Comparison of ENCODE assay signal across 8 cellular contexts in the genomic region with DNA sequence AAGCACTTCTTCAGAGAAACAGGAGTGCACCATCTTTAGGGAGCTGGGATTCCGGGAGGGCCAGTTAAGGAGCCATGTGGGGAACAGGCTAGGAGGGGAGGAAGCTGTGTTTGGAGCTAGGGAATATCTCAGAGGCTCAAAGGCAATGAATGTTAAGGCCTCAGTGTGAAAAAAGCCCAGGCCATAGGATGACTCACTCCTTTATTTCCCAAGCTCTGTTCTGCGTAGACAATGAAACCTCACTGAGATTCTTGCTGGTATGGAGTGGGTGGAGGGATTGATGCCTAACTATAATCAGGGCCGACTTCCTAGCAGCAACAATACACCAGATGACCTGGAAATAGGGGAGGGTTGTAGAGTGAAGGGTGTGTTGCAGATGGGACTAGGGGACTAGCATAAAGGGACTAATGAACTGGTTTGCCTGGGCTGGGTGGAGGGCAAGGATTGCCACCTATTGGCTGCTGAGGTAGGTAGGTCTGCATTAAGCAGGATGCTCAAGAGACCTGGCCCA. TPM values are rescaled to one million over a fixed set of nuclear protein-coding genes. Genes with fewer than 3 reads are reported as not detected.
DNase-seq lines count a peak whose midpoint lies in the region; ATAC-seq and TF ChIP-seq lines count a peak whose summit lies in the region.

No MANE protein-coding gene starts in this region.

- H3K9me3 ChIP-seq in psoas muscle = no peaks in the 10 kb centered on the region

- H3K27ac Mint-ChIP-seq in activated T-cell treated with anti-CD3 and anti-CD28 coated beads, Interleukin-2, amount 50 U/mL, for 24 hours = peak overlapping the region; percentile 79
- H3K27ac Mint-ChIP-seq in stimulated activated naive CD8-positive, alpha-beta T cell treated with anti-CD3 and anti-CD28 coated beads, Interleukin-15, amount 100 ng/mL, for 72 hours = no peak overlapping the region

- H3K4me3 ChIP-seq in psoas muscle = no peak overlapping the region

- no peaks in the 10 kb centered on the region for H3K36me3 ChIP-seq in psoas muscle (ENCODE audit: insufficient read depth in 1 of 2, low read depth in 1 of 2)

- H3K4me1 Mint-ChIP-seq in activated T-cell treated with anti-CD3 and anti-CD28 coated beads, Interleukin-2, amount 50 U/mL, for 24 hours (ENCODE audit: low read depth) = peaks cover 48% of the 10 kb centered on the region
- H3K4me1 Mint-ChIP-seq in stimulated activated naive CD8-positive, alpha-beta T cell treated with anti-CD3 and anti-CD28 coated beads, Interleukin-15, amount 100 ng/mL, for 72 hours = peaks cover 51% of the 10 kb centered on the region

- peaks cover 26% of the 10 kb centered on the region for H3K36me3 Mint-ChIP-seq in activated T-cell treated with anti-CD3 and anti-CD28 coated beads, Interleukin-2, amount 50 U/mL, for 24 hours (ENCODE audit: low read depth)

- ATAC-seq in foreskin keratinocyte (peak; percentile 61), psoas muscle (no peak), GM19452 (IDR thresholded peaks at IDR 0.05; ENCODE audit: unreplicated experiment) (no peak)
- peak; percentile 17 for ATAC-seq in stimulated activated naive CD8-positive, alpha-beta T cell treated with anti-CD3 and anti-CD28 coated beads, Interleukin-15, amount 100 ng/mL, for 72 hours

- no peaks in the 10 kb centered on the region for H3K27me3 ChIP-seq in foreskin keratinocyte
- peaks cover 0 to 4% (median 0%) of the 10 kb centered on the region in 3 donors for H3K27me3 ChIP-seq in psoas muscle (ENCODE audit: insufficient read depth in 3 of 3, low read length in 2 of 3)

- H3K4me1 ChIP-seq in foreskin keratinocyte (peaks cover 6% of the 10 kb centered on the region), psoas muscle (peaks cover 11% of the 10 kb centered on the region)

- intact Hi-C loops in psoas muscle (cut with DNase I) = loop anchor here (5.0 kb wide), 1 partner anchor 70 kb away; a partner anchor contains a TSS

- H3K27ac ChIP-seq in foreskin keratinocyte (no peak overlapping the region), psoas muscle (no peak overlapping the region)

- DNase-seq in activated T-cell treated with anti-CD3 and anti-CD28 coated beads, Interleukin-2, amount 50 U/mL, for 24 hours = no peak
- DNase-seq in activated T-cell treated with anti-CD3 and anti-CD28 coated beads for 4 hours (no peak), SK-MEL-5 (ENCODE audit: low read depth, low spot score) (peak; percentile 61), foreskin keratinocyte (peak; percentile 54 to 73), psoas muscle (no peak), occipital lobe (lab: John Stamatoyannopoulos, UW) (no peak)
- no peak for DNase-seq in stimulated activated naive CD8-positive, alpha-beta T cell treated with anti-CD3 and anti-CD28 coated beads, Interleukin-15, amount 100 ng/mL, for 72 hours

- H3K9me3 Mint-ChIP-seq in activated T-cell treated with anti-CD3 and anti-CD28 coated beads, Interleukin-2, amount 50 U/mL, for 24 hours = no peaks in the 10 kb centered on the region
- no peaks in the 10 kb centered on the region for H3K9me3 Mint-ChIP-seq in stimulated activated naive CD8-positive, alpha-beta T cell treated with anti-CD3 and anti-CD28 coated beads, Interleukin-15, amount 100 ng/mL, for 72 hours

- in situ Hi-C loops in SK-MEL-5 (cut with HindIII; ENCODE audit: low pct_unique_long_range_greater_than_20kb, low sequenced_read_pairs) = no loop called here

- H3K27me3 Mint-ChIP-seq in activated T-cell treated with anti-CD3 and anti-CD28 coated beads, Interleukin-2, amount 50 U/mL, for 24 hours = no peaks in the 10 kb centered on the region
- no peaks in the 10 kb centered on the region for H3K27me3 Mint-ChIP-seq in stimulated activated naive CD8-positive, alpha-beta T cell treated with anti-CD3 and anti-CD28 coated beads, Interleukin-15, amount 100 ng/mL, for 72 hours

- TF ChIP-seq CTCF in foreskin keratinocyte (conservative IDR thresholded peaks at IDR 0.05) (peak; percentile 15), psoas muscle (IDR thresholded peaks at IDR 0.05) (no peak)

- no peak overlapping the region for H3K4me3 Mint-ChIP-seq in activated T-cell treated with anti-CD3 and anti-CD28 coated beads, Interleukin-2, amount 50 U/mL, for 24 hours
- no peak overlapping the region for H3K4me3 Mint-ChIP-seq in stimulated activated naive CD8-positive, alpha-beta T cell treated with anti-CD3 and anti-CD28 coated beads, Interleukin-15, amount 100 ng/mL, for 72 hours

- whole genome bisulfite sequencing in psoas muscle, 3 donors = 65 to 77% (median 72%) methylated on average over 3 of the region's 3 CpGs

RNA-seq across cellular contexts. Expression of a gene that starts 2.1 kb away (rescaled TPM):
- 0.11 and 0.18 TPM in 2 replicates for total RNA-seq in SK-MEL-5 (2014; rRNA removed; shearing (Covaris generic))
- polyA plus RNA-seq in SK-MEL-5 (2015; cell fraction: cytosol; rRNA removed) = 0.08 and 0.09 TPM in 2 replicates
- polyA plus RNA-seq in SK-MEL-5 (2015; cell fraction: nucleus; rRNA removed) = not detected in 2 replicates
- not detected in 2 replicates for total RNA-seq in foreskin keratinocyte
- polyA plus RNA-seq in foreskin keratinocyte = 0.04 and 0.09 TPM in 2 replicates
- total RNA-seq in psoas muscle = not detected
- polyA plus RNA-seq in psoas muscle = under 1 TPM in 2 of 3 donors, not detected in 1; 0.07 to 0.16 TPM
- total RNA-seq in occipital lobe = not detected

RNA-seq across cellular contexts. Expression of a gene that starts 2.3 kb away (rescaled TPM):
- total RNA-seq in SK-MEL-5 (2014; rRNA removed; shearing (Covaris generic)) = 30.2 and 31.9 TPM in 2 replicates
- 38.8 and 43.4 TPM in 2 replicates for polyA plus RNA-seq in SK-MEL-5 (2015; cell fraction: cytosol; rRNA removed)
- polyA plus RNA-seq in SK-MEL-5 (2015; cell fraction: nucleus; rRNA removed) = 312 and 361 TPM in 2 replicates
- 26.8 and 28.1 TPM in 2 replicates for total RNA-seq in foreskin keratinocyte
- 20.2 and 20.3 TPM in 2 replicates for polyA plus RNA-seq in foreskin keratinocyte
- 10 to 100 TPM in 1 of 4 donors, 1 to 10 TPM in 3; 7.3 to 13.1 (median 8.7) TPM for total RNA-seq in psoas muscle
- 10 to 100 TPM in 1 of 3 donors, 1 to 10 TPM in 2; 4.2 to 13.9 (median 5.6) TPM for polyA plus RNA-seq in psoas muscle
- 49.4 TPM for total RNA-seq in occipital lobe

RNA-seq across cellular contexts. Expression of a gene that starts 38.6 kb away (rescaled TPM):
- total RNA-seq in SK-MEL-5 (2014; rRNA removed; shearing (Covaris generic)) = 32.1 and 43.6 TPM in 2 replicates
- polyA plus RNA-seq in SK-MEL-5 (2015; cell fraction: cytosol; rRNA removed) = 81.0 and 89.8 TPM in 2 replicates
- polyA plus RNA-seq in SK-MEL-5 (2015; cell fraction: nucleus; rRNA removed) = 90.9 and 105 TPM in 2 replicates
- total RNA-seq in foreskin keratinocyte (5.8 and 11.7 TPM in 2 replicates), psoas muscle (10 to 100 TPM; 35.0 to 56.2 (median 46.9) TPM), occipital lobe (4.7 TPM)
- polyA plus RNA-seq in foreskin keratinocyte (10.9 and 18.2 TPM in 2 replicates), psoas muscle (10 to 100 TPM; 26.0 to 46.8 (median 42.9) TPM)

RNA-seq across cellular contexts. Expression of a gene that starts 50.5 kb away (rescaled TPM):
- total RNA-seq in SK-MEL-5 (2014; rRNA removed; shearing (Covaris generic)) = 2.2 and 5.9 TPM in 2 replicates
- polyA plus RNA-seq in SK-MEL-5 (2015; cell fraction: cytosol; rRNA removed) = 4.3 and 5.2 TPM in 2 replicates
- polyA plus RNA-seq in SK-MEL-5 (2015; cell fraction: nucleus; rRNA removed) = 50.4 and 57.2 TPM in 2 replicates
- total RNA-seq in foreskin keratinocyte (6.7 and 8.5 TPM in 2 replicates), psoas muscle (100 to 1,000 TPM in 2 of 4 donors, 10 to 100 TPM in 2; 38.7 to 175 (median 105) TPM), occipital lobe (9.2 TPM)
- polyA plus RNA-seq in foreskin keratinocyte (18.1 and 20.9 TPM in 2 replicates), psoas muscle (10 to 100 TPM; 35.5 to 86.8 (median 61.4) TPM)

Comparison
In these comparisons a context has a peak if more than half of its experiments do, and no peak if none do; other contexts are left out.
1. DNase-seq: peak in SK-MEL-5 (single experiment) and foreskin keratinocyte (2 of 2); none in activated T-cell treated with anti-CD3 and anti-CD28 coated beads, Interleukin-2, amount 50 U/mL, for 24 hours (single experiment), activated T-cell treated with anti-CD3 and anti-CD28 coated beads for 4 hours (single experiment), stimulated activated naive CD8-positive, alpha-beta T cell treated with anti-CD3 and anti-CD28 coated beads, Interleukin-15, amount 100 ng/mL, for 72 hours (0 of 2), psoas muscle (0 of 2) and occipital lobe (single experiment).
2. ATAC-seq: peak in foreskin keratinocyte (single experiment) and stimulated activated naive CD8-positive, alpha-beta T cell treated with anti-CD3 and anti-CD28 coated beads, Interleukin-15, amount 100 ng/mL, for 72 hours (single experiment); none in psoas muscle (0 of 4) and GM19452 (single experiment).